In the genomic region with DNA sequence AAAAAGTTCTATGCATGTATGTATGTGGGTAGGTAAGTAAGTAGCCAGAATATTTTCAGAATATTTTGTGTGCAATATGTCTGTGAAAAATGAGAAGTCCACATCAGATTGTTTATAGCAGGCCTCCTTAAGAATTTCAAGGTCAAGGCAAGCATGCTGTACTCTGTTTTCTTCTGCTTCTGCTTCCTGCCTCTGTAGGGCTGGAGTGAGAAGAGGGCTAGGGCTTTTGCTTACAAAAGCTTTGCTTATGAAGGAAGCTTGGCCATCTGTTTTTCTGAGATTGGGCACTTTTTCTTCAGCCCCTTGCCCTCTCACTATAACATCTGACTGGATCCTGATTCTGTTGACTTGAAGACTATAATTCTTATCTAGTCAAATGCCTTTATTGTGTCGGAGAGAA, we compare ENCODE assay signal across 15 cellular contexts.
A peak's percentile ranks its signal among the peaks of the same experiment; 100 is the strongest.
DNase-seq lines count a peak whose midpoint lies in the region; ATAC-seq and TF ChIP-seq lines count a peak whose summit lies in the region.
"Had no signal": no experiment of that assay in that cellular context is flagged by ENCODE, and none has a peak within 500 bp of the region (broad histone marks: within the 10 kb centered on the region; RNA-seq: fewer than 3 reads in every experiment).

No MANE protein-coding gene starts in this region.

- 0 out of 2 replicates have a peak overlapping the region, but pooled peaks have one; percentile 3 for H3K18ac ChIP-seq in IMR-90 (ENCODE audit: low read depth, low read length)

- H4K20me1 ChIP-seq in IMR-90 (ENCODE audit: insufficient read depth, low read length) = no peaks in the 10 kb centered on the region
- H4K20me1 ChIP-seq in fibroblast of lung (ENCODE audit: control insufficient read depth, extremely low read depth, insufficient read depth, low read length) = no peaks in the 10 kb centered on the region
- H4K20me1 ChIP-seq: BLaER1 treated with 17β-estradiol and CSF1 and Interleukin-3, amounts not matched to agents 10 nM and 100 nM had no signal

- H3K4me3 ChIP-seq in IMR-90 (ENCODE audit: insufficient read depth, low read depth, low read length) = no peak overlapping the region
- H3K4me3 ChIP-seq in fibroblast of lung (replicated peaks in 1 of 4; ENCODE audit: control extremely low read depth in 1 of 4, insufficient read depth in 1 of 4, low read depth in 3 of 4, low read length in 4 of 4) = no peak overlapping the region
- H3K4me3 ChIP-seq in naive thymus-derived CD4-positive, alpha-beta T cell (ENCODE audit: low read length) = no peak overlapping the region
- H3K4me3 ChIP-seq: BLaER1 treated with 17β-estradiol and CSF1 and Interleukin-3, amounts not matched to agents 10 nM and 100 nM; MG63 had no signal

- peak; percentile 98 for ATAC-seq in IMR-90 (ENCODE audit: low read depth)
- ATAC-seq in naive thymus-derived CD4-positive, alpha-beta T cell = no peak

- CTCF ChIA-PET in IMR-90 (lab: Yijun Ruan, JAX) (no interaction called here), HEK293T (lab: Yijun Ruan, JAX) (no interaction called here)
- CTCF ChIA-PET in naive thymus-derived CD4-positive, alpha-beta T cell (lab: Charles Lee) = no interaction called here

- peak; percentile 63 for DNase-seq in IMR-90
- peak; percentile 5 for DNase-seq in UCSD-AML1 (lab: John Stamatoyannopoulos, UW; ENCODE audit: unreplicated experiment)
- peak; percentile 9 to 35 for DNase-seq in fibroblast of lung (ENCODE audit: low read depth in 2 of 2)
- peak; percentile 59 for DNase-seq in pulmonary artery endothelial cell (ENCODE audit: low read depth, low spot score)
- DNase-seq in HEK293T (ENCODE audit: extremely low spot score) = no peak
- no peak for DNase-seq in erythroblast (lab: John Stamatoyannopoulos, UW)
- no peak for DNase-seq in naive thymus-derived CD4-positive, alpha-beta T cell
- DNase-seq: MG63, NCI-H1105, NCI-H187 treated with DMSO at 0.1 percent for 48 hours, NCI-H2171, NCI-H774, SIG-M5 had no signal

- no peak overlapping the region for H3K9ac ChIP-seq in IMR-90 (ENCODE audit: low read depth, low read length)
- no peak overlapping the region for H3K9ac ChIP-seq in fibroblast of lung (ENCODE audit: insufficient read depth, low read length)
- H3K9ac ChIP-seq: BLaER1 treated with 17β-estradiol and CSF1 and Interleukin-3, amounts not matched to agents 10 nM and 100 nM; KMS-11 had no signal

- H3K79me1 ChIP-seq in IMR-90 (ENCODE audit: low read depth in 1 of 2, low read length in 2 of 2) = no peaks in the 10 kb centered on the region

- no peak overlapping the region for H2AK9ac ChIP-seq in IMR-90 (replicated peaks; ENCODE audit: low read depth, low read length, poor library complexity)

- POLR2A ChIA-PET in IMR-90 (lab: Charles Lee; ENCODE audit: unreplicated experiment) = no interaction called here
- POLR2A ChIA-PET in HEK293T (lab: Yijun Ruan, JAX) = no interaction called here
- POLR2A ChIA-PET in naive thymus-derived CD4-positive, alpha-beta T cell (lab: Charles Lee) = no interaction called here

- H3K4me3 Mint-ChIP-seq in naive thymus-derived CD4-positive, alpha-beta T cell = no peak overlapping the region

- in situ Hi-C loops in IMR-90 (cut with MboI; ENCODE audit: low sequenced_read_pairs) = no loop called here

- H4K8ac ChIP-seq in IMR-90 (ENCODE audit: low read depth in 2 of 2, low read length in 2 of 2) = no peak overlapping the region

- no peak overlapping the region for H3K27ac ChIP-seq in IMR-90 (ENCODE audit: insufficient read depth, low read length)
- H3K27ac ChIP-seq in fibroblast of lung (ENCODE audit: insufficient read depth, low read length) = no peak overlapping the region
- H3K27ac ChIP-seq in naive thymus-derived CD4-positive, alpha-beta T cell (ENCODE audit: low read depth, low read length) = no peak overlapping the region
- H3K27ac ChIP-seq: BLaER1 treated with 17β-estradiol and CSF1 and Interleukin-3, amounts not matched to agents 10 nM and 100 nM; KMS-11 had no signal

- no peak overlapping the region for H3K23ac ChIP-seq in IMR-90 (ENCODE audit: low read depth, low read length)

- H3K9me3 ChIP-seq in IMR-90 (ENCODE audit: control insufficient read depth, insufficient read depth, low read length) (no peaks in the 10 kb centered on the region), fibroblast of lung (ENCODE audit: control insufficient read depth, insufficient read depth, low read depth, low read length) (no peaks in the 10 kb centered on the region)
- H3K9me3 ChIP-seq in naive thymus-derived CD4-positive, alpha-beta T cell (ENCODE audit: control insufficient read depth in 2 of 3, low read length in 3 of 3) = no peaks in the 10 kb centered on the region
- H3K9me3 ChIP-seq: BLaER1 treated with 17β-estradiol and CSF1 and Interleukin-3, amounts not matched to agents 10 nM and 100 nM; MG63 had no signal

- H3K4me1 ChIP-seq in IMR-90 (ENCODE audit: control insufficient read depth, insufficient read depth, low read length) (peaks cover 6% of the 10 kb centered on the region; the same call in 1 of the 2 replicates), fibroblast of lung (ENCODE audit: control insufficient read depth, extremely low read depth, insufficient read depth, low read length) (no peaks in the 10 kb centered on the region)
- H3K4me1 ChIP-seq in naive thymus-derived CD4-positive, alpha-beta T cell (ENCODE audit: control insufficient read depth in 2 of 2, insufficient read depth in 2 of 2, low read length in 2 of 2) = no peaks in the 10 kb centered on the region

- TF ChIP-seq CTCF in IMR-90 (conservative IDR thresholded peaks at IDR 0.05; ENCODE audit: low read depth, low read length) (no peak), fibroblast of lung (conservative IDR thresholded peaks at IDR 0.05 in 1 of 2, IDR thresholded peaks at IDR 0.05 in 1 of 2; ENCODE audit: low read depth in 1 of 2, low read length in 2 of 2) (no peak)

- no peak overlapping the region for H2BK15ac ChIP-seq in IMR-90 (ENCODE audit: low read depth, low read length)

- no peaks in the 10 kb centered on the region for H3K9me1 ChIP-seq in IMR-90 (ENCODE audit: insufficient read depth, low read length)

- no peak overlapping the region for H3K14ac ChIP-seq in IMR-90 (replicated peaks; ENCODE audit: low read depth, low read length)

- no peak overlapping the region for H4K91ac ChIP-seq in IMR-90 (ENCODE audit: insufficient read depth, low read depth, low read length)

- H3K4ac ChIP-seq in IMR-90 (ENCODE audit: low read depth, low read length) = no peak overlapping the region

- H3K4me2 ChIP-seq in IMR-90 (ENCODE audit: low read depth, low read length) (no peak overlapping the region), fibroblast of lung (ENCODE audit: extremely low read depth, insufficient read depth, low read length) (no peak overlapping the region)
- H3K4me2 ChIP-seq: KMS-11 had no signal

- no CpG with 5 or more reads among the region's 1 CpG for WGBS in IMR-90 (ENCODE audit: extremely low coverage in 2 of 2, insufficient read length in 1 of 2), 2 experiments

- dilution Hi-C loops in IMR-90 (cut with HindIII; ENCODE audit: low sequenced_read_pairs, unreplicated experiment) = no loop called here

- peak overlapping the region; percentile 11 for H2AFZ ChIP-seq in IMR-90 (replicated peaks; ENCODE audit: low read length, poor library complexity)
- no peak overlapping the region for H2AFZ ChIP-seq in fibroblast of lung (ENCODE audit: low read length)

- no peak overlapping the region for H2BK20ac ChIP-seq in IMR-90 (ENCODE audit: low read depth, low read length)

- TF ChIP-seq POLR2A in IMR-90 (IDR thresholded peaks at IDR 0.05; ENCODE audit: low read depth, low read length) (no peak), erythroblast (IDR thresholded peaks at IDR 0.05; ENCODE audit: low read length) (no peak)

- no peaks in the 10 kb centered on the region for H3K27me3 ChIP-seq in IMR-90 (ENCODE audit: control insufficient read depth, insufficient read depth, low read length)
- H3K27me3 ChIP-seq in fibroblast of lung (ENCODE audit: control insufficient read depth, insufficient read depth, low read length) = no peaks in the 10 kb centered on the region
- H3K27me3 ChIP-seq in naive thymus-derived CD4-positive, alpha-beta T cell (ENCODE audit: control insufficient read depth in 2 of 2, insufficient read depth in 2 of 2, low read length in 2 of 2) = no peaks in the 10 kb centered on the region
- H3K27me3 ChIP-seq: BLaER1 treated with 17β-estradiol and CSF1 and Interleukin-3, amounts not matched to agents 10 nM and 100 nM; MG63 had no signal

- no peaks in the 10 kb centered on the region for H3K4me1 Mint-ChIP-seq in naive thymus-derived CD4-positive, alpha-beta T cell

- peaks cover 0 to 5% (median 0%) of the 10 kb centered on the region in 5 donors for H3K27me3 Mint-ChIP-seq in naive thymus-derived CD4-positive, alpha-beta T cell

- no peaks in the 10 kb centered on the region for H3K79me2 ChIP-seq in fibroblast of lung (ENCODE audit: control insufficient read depth, insufficient read depth, low read length)

- BruUV-seq in IMR-90 (replicated peaks; lab: Mats Ljungman, UMichigan) = no TSS peak

- no peaks in the 10 kb centered on the region for H3K36me3 ChIP-seq in IMR-90 (ENCODE audit: control insufficient read depth, insufficient read depth, low read length)
- H3K36me3 ChIP-seq in fibroblast of lung (ENCODE audit: control insufficient read depth, insufficient read depth, low read length) = no peaks in the 10 kb centered on the region
- H3K36me3 ChIP-seq in naive thymus-derived CD4-positive, alpha-beta T cell (ENCODE audit: control insufficient read depth in 2 of 3, insufficient read depth in 3 of 3, low read length in 3 of 3) = no peaks in the 10 kb centered on the region
- H3K36me3 ChIP-seq: BLaER1 treated with 17β-estradiol and CSF1 and Interleukin-3, amounts not matched to agents 10 nM and 100 nM; MG63 had no signal

- H3K9me3 Mint-ChIP-seq in naive thymus-derived CD4-positive, alpha-beta T cell = no peaks in the 10 kb centered on the region

- no peaks in the 10 kb centered on the region for H3K36me3 Mint-ChIP-seq in naive thymus-derived CD4-positive, alpha-beta T cell

- no peak overlapping the region for H2AK5ac ChIP-seq in IMR-90 (ENCODE audit: low read depth, low read length)

- intact Hi-C loops in IMR-90 (cut with micrococcal nuclease) = no loop called here
- intact Hi-C loops in naive thymus-derived CD4-positive, alpha-beta T cell (cut with micrococcal nuclease) = no loop called here

- no peak overlapping the region for H3K27ac Mint-ChIP-seq in naive thymus-derived CD4-positive, alpha-beta T cell

- H4K5ac ChIP-seq in IMR-90 (ENCODE audit: low read depth, low read length) = no peak overlapping the region

- peak overlapping the region; percentile 45; the same call in 1 of the 2 replicates for H2BK120ac ChIP-seq in IMR-90 (ENCODE audit: low read depth, low read length)

- H2BK5ac ChIP-seq in IMR-90 (ENCODE audit: low read depth, low read length, poor library complexity, severe bottlenecking) = no peak overlapping the region

- no peak overlapping the region for H3K56ac ChIP-seq in IMR-90 (ENCODE audit: extremely low read depth, insufficient read depth, low read length)

- TF ChIP-seq RAD21 in IMR-90 (IDR thresholded peaks at IDR 0.05; ENCODE audit: low read length) = no peak

TF ChIP-seq in IMR-90, 13 proteins besides CTCF, POLR2A, EP300 and RAD21 (continues in another document):
- TF ChIP-seq MXI1 (IDR thresholded peaks at IDR 0.05; ENCODE audit: borderline replicate concordance, low read depth, low read length) (no peak), MAFK (IDR thresholded peaks at IDR 0.05; ENCODE audit: low read depth, low read length) (no peak)

TF ChIP-seq in HEK293T, 16 proteins besides CTCF, POLR2A, EP300 and RAD21 (continues in another document):
- TF ChIP-seq ZNF384 (IDR thresholded peaks at IDR 0.05) (no peak), SP1 (IDR thresholded peaks at IDR 0.05) (no peak)

Comparison
In these comparisons a context has a peak if more than half of its experiments do, and no peak if none do; other contexts are left out.
1. DNase-seq: peak in IMR-90 (single experiment), UCSD-AML1 (single experiment), fibroblast of lung (2 of 2) and pulmonary artery endothelial cell (single experiment); none in HEK293T (single experiment), erythroblast (0 of 2) and naive thymus-derived CD4-positive, alpha-beta T cell (0 of 9).